Comparison of ENCODE assay signal across 8 cellular contexts in genomic region chr10:30705086-30705624, GRCh38.
DNase-seq lines count a peak whose midpoint lies in the region; ATAC-seq and TF ChIP-seq lines count a peak whose summit lies in the region.

No MANE protein-coding gene starts in this region.

- no peaks in the 10 kb centered on the region for H3K27me3 Mint-ChIP-seq in activated naive CD4-positive, alpha-beta T cell treated with anti-CD3 and anti-CD28 coated beads, Interleukin-2, amount 50 U/mL, for 24 hours

- H3K4me1 ChIP-seq in DND-41 (ENCODE audit: insufficient read depth, low read length), result peaks cover 78% of the 10 kb centered on the region

- H3K9ac ChIP-seq in DND-41 (ENCODE audit: low read depth, low read length), result peak overlapping the region; percentile 67

- no peaks in the 10 kb centered on the region for H4K20me1 ChIP-seq in DND-41 (ENCODE audit: insufficient read depth, low read length)

- no peaks in the 10 kb centered on the region for H3K27me3 ChIP-seq in DND-41 (ENCODE audit: insufficient read depth, low read length, poor library complexity)

- ATAC-seq in DND-41 (ENCODE audit: insufficient read depth, low read depth), result peak; percentile 60
- peak; percentile 62 for ATAC-seq in GM19455 (IDR thresholded peaks at IDR 0.05; ENCODE audit: unreplicated experiment)
- peak; percentile 42 for ATAC-seq in HG03457 (IDR thresholded peaks at IDR 0.05; ENCODE audit: unreplicated experiment)

- peak; percentile 79 for DNase-seq in DND-41
- DNase-seq in NCI-H446 treated with DMSO at 0.1 percent for 48 hours (lab: John Stamatoyannopoulos, UW), result no peak
- no peak for DNase-seq in HK-2 (ENCODE audit: unreplicated experiment)
- no peak for DNase-seq in pons (ENCODE audit: low spot score)
- DNase-seq in cerebellar cortex (ENCODE audit: low spot score), result no peak

- no peaks in the 10 kb centered on the region for H3K9me3 Mint-ChIP-seq in activated naive CD4-positive, alpha-beta T cell treated with anti-CD3 and anti-CD28 coated beads, Interleukin-2, amount 50 U/mL, for 24 hours

- H3K9me3 ChIP-seq in DND-41 (ENCODE audit: insufficient read depth, low read length, severe bottlenecking), result no peaks in the 10 kb centered on the region

- no peak for TF ChIP-seq CTCF in DND-41 (IDR thresholded peaks at IDR 0.05; ENCODE audit: borderline replicate concordance, extremely low read depth, low read length, poor library complexity, severe bottlenecking)

- peak overlapping the region; percentile 98 for H3K27ac Mint-ChIP-seq in activated naive CD4-positive, alpha-beta T cell treated with anti-CD3 and anti-CD28 coated beads, Interleukin-2, amount 50 U/mL, for 24 hours

- peaks cover 2% of the 10 kb centered on the region; the same call in 1 of the 2 replicates for H3K79me2 ChIP-seq in DND-41 (ENCODE audit: insufficient read depth, low read length)

- no peaks in the 10 kb centered on the region for H3K36me3 ChIP-seq in DND-41 (ENCODE audit: insufficient read depth, low read length)

- peak overlapping the region; percentile 97 for H3K27ac ChIP-seq in DND-41 (ENCODE audit: low read length)

- H3K4me3 ChIP-seq in DND-41 (ENCODE audit: low read depth in 1 of 2, low read length in 2 of 2), result peak overlapping the region; percentile 3 to 51; a peak in 3 of 4 replicates

- H3K36me3 Mint-ChIP-seq in activated naive CD4-positive, alpha-beta T cell treated with anti-CD3 and anti-CD28 coated beads, Interleukin-2, amount 50 U/mL, for 24 hours, result no peaks in the 10 kb centered on the region

- H3K4me1 Mint-ChIP-seq in activated naive CD4-positive, alpha-beta T cell treated with anti-CD3 and anti-CD28 coated beads, Interleukin-2, amount 50 U/mL, for 24 hours, result peaks cover 62% of the 10 kb centered on the region

- H3K4me3 Mint-ChIP-seq in activated naive CD4-positive, alpha-beta T cell treated with anti-CD3 and anti-CD28 coated beads, Interleukin-2, amount 50 U/mL, for 24 hours, result peak overlapping the region; percentile 86

- H2AFZ ChIP-seq in DND-41 (ENCODE audit: low read depth, low read length), result peak overlapping the region; percentile 68

- H3K4me2 ChIP-seq in DND-41 (ENCODE audit: insufficient read depth, low read length), result peak overlapping the region; percentile 71
